Comparison of ENCODE assay signal across 18 cellular contexts in the genomic region with DNA sequence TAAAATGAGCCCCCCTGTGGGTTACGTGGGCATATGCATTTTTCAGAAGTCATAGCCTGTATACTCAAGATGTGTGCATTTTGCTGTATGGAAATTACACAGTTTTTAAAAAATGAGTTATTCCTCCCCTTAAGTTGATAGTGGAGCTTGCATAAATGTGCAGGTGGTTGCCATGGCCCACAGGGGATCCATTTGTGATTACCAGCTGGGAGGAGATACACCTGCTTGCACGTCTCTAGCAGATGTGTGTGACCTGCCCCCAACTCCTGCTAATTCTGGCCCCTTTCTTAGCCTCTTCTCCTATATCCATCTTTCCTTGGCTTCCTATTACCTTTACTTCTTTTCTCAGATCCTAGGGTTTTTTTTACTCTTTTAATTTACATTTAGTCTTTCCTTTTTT.
"Had no signal": no experiment of that assay in that cellular context is flagged by ENCODE, and none has a peak within 500 bp of the region (broad histone marks: within the 10 kb centered on the region; RNA-seq: fewer than 3 reads in every experiment).

No MANE protein-coding gene starts in this region.

- H3K27ac ChIP-seq: body of pancreas, coronary artery, hepatocyte, left lung had no signal

- H3K4me3 ChIP-seq: body of pancreas, coronary artery, hepatocyte, left lung had no signal

- ATAC-seq: activated naive CD4-positive, alpha-beta T cell treated with anti-CD3 and anti-CD28 coated beads, Interleukin-2, amount 50 U/mL, for 72 hours; body of pancreas; left lung; natural killer cell had no signal

- H3K27me3 ChIP-seq: body of pancreas, hepatocyte, left lung had no signal

- H2AFZ ChIP-seq: hepatocyte had no signal

- H3K9me3 ChIP-seq: body of pancreas, left lung had no signal

- DNase-seq: activated CD4-positive, alpha-beta T cell treated with anti-CD3 and anti-CD28 coated beads for 1 hour; activated CD4-positive, alpha-beta T cell treated with anti-CD3 and anti-CD28 coated beads, Interleukin-2, amount 50 U/mL, for 48 hours; activated effector memory CD4-positive, alpha-beta T cell treated with Interleukin-2 at 50 U/mL for 16 hours; activated T-cell treated with anti-CD3 and anti-CD28 coated beads, Interleukin-2, amount 50 U/mL, for 24 hours; amniotic stem cell; body of pancreas; central memory CD4-positive, alpha-beta T cell; kidney; left lung; natural killer cell; small intestine; stimulated activated CD4-positive, alpha-beta T cell treated with anti-CD3 and anti-CD28 coated beads, Interleukin-4, amount 100 ng/mL, for 24 hours; stimulated activated naive CD4-positive, alpha-beta T cell; T-helper 9 cell; trophoblast cell had no signal

- H3K4me1 ChIP-seq: body of pancreas, left lung had no signal

- H3K36me3 ChIP-seq: left lung had no signal

- H3K4me2 ChIP-seq: hepatocyte had no signal
